15 cellular contexts compared by ENCODE assay signal in the genomic region with DNA sequence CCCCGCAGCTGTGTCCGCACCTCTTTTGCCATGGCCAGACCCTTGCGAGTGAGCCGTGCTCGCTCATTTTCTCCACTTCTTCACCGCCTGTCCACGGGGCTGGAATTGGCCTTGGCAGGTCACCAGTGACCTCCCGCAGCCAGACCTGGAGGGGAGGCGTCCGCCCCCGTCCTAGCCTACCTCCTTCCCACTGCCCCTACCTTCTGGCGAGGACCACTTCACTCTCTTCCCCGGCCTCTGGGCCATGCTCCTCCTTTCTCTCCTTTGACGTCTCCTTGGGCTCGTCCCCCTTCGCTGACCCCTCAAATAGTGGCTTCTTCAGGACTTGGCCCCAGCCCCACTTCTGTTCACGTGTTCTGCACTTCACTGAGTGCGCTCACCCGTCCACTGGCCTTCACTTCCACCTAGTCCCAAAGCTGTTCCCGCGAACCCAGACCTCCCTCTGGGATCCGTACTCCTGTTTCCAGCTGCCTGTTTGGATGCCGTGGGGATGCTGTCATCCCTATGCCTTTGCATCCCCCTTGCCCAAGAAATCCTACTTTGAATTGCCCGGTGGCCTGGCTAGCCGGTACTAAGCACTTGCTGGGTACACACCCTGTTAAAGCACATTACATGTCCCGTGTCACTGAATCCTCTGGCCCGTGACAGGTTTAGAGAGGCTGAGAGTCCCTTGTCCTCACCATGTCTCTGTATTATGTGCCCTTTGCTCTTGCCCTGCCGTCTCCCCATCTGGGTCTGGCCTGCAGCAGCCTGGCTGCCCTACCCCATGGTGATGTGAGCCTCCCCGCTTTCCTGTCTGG. TPM values are rescaled to one million over a fixed set of nuclear protein-coding genes. Genes with fewer than 3 reads are reported as not detected.
A peak's percentile ranks its signal among the peaks of the same experiment; 100 is the strongest.
DNase-seq lines count a peak whose midpoint lies in the region; ATAC-seq and TF ChIP-seq lines count a peak whose summit lies in the region.
"Had no signal": no experiment of that assay in that cellular context is flagged by ENCODE, and none has a peak within 500 bp of the region (broad histone marks: within the 10 kb centered on the region; RNA-seq: fewer than 3 reads in every experiment).

No MANE protein-coding gene starts in this region.

- no peaks in the 10 kb centered on the region for H3K9me3 Mint-ChIP-seq in activated naive CD4-positive, alpha-beta T cell treated with anti-CD3 and anti-CD28 coated beads, Interleukin-2, amount 50 U/mL, for 72 hours
- H3K9me3 Mint-ChIP-seq in naive thymus-derived CD8-positive, alpha-beta T cell: no peaks in the 10 kb centered on the region
- H3K9me3 Mint-ChIP-seq: CD4-positive, alpha-beta T cell had no signal

- H3K36me3 ChIP-seq in stomach: peaks cover 25 to 92% (median 87%) of the 10 kb centered on the region in 4 donors

- H3K27me3 ChIP-seq in stomach: no peaks in the 10 kb centered on the region
- H3K27me3 ChIP-seq: MG63, SJSA1 had no signal

- no peaks in the 10 kb centered on the region for H3K9me3 ChIP-seq in stomach
- H3K9me3 ChIP-seq: MG63, SJSA1 had no signal

- H3K27me3 Mint-ChIP-seq in naive thymus-derived CD8-positive, alpha-beta T cell: no peaks in the 10 kb centered on the region
- H3K27me3 Mint-ChIP-seq: CD4-positive, alpha-beta T cell had no signal

- peaks cover 3 to 41% (median 25%) of the 10 kb centered on the region in 4 donors for H3K4me1 ChIP-seq in stomach

- no peak overlapping the region for H3K4me3 Mint-ChIP-seq in naive thymus-derived CD8-positive, alpha-beta T cell
- H3K4me3 Mint-ChIP-seq: CD4-positive, alpha-beta T cell had no signal

- H3K36me3 Mint-ChIP-seq in activated naive CD4-positive, alpha-beta T cell treated with anti-CD3 and anti-CD28 coated beads, Interleukin-2, amount 50 U/mL, for 72 hours: peaks cover 0 to 12% of the 10 kb centered on the region in 2 donors
- peaks cover 0 to 74% (median 11%) of the 10 kb centered on the region in 3 donors for H3K36me3 Mint-ChIP-seq in naive thymus-derived CD8-positive, alpha-beta T cell

- intact Hi-C loops in stomach (cut with DNase I; ENCODE audit: low total_unique reads): no loop called here

- no peak for DNase-seq in activated naive CD4-positive, alpha-beta T cell treated with anti-CD3 and anti-CD28 coated beads, Interleukin-2, amount 50 U/mL, for 72 hours (ENCODE audit: low spot score in 2 of 2)
- no peak for DNase-seq in activated naive CD4-positive, alpha-beta T cell (lab: John Stamatoyannopoulos, UW)
- DNase-seq in cerebellar cortex (ENCODE audit: low spot score) (peak; percentile 50), stomach (peak; percentile 17), NCI-H146 treated with DMSO at 0.1 percent for 48 hours (lab: John Stamatoyannopoulos, UW; ENCODE audit: unreplicated experiment) (no peak), NCI-H2227 (lab: John Stamatoyannopoulos, UW; ENCODE audit: unreplicated experiment) (no peak), AG08395 (ENCODE audit: low spot score) (no peak)
- DNase-seq in naive thymus-derived CD8-positive, alpha-beta T cell: no peak
- DNase-seq: Calu3, MG63, NCI-H1105 treated with DMSO at 0.1 percent for 48 hours, NCI-H1930 had no signal

- TF ChIP-seq CTCF in stomach (IDR thresholded peaks at IDR 0.05): no peak

- peak overlapping the region; percentile 56 to 75 for H3K27ac Mint-ChIP-seq in activated naive CD4-positive, alpha-beta T cell treated with anti-CD3 and anti-CD28 coated beads, Interleukin-2, amount 50 U/mL, for 72 hours
- peak overlapping the region in 6 of 10 donors; percentile 1 to 89 (median 48) for H3K27ac Mint-ChIP-seq in naive thymus-derived CD8-positive, alpha-beta T cell
- H3K27ac Mint-ChIP-seq: CD4-positive, alpha-beta T cell had no signal

- H3K4me1 Mint-ChIP-seq in naive thymus-derived CD8-positive, alpha-beta T cell: peaks cover 0 to 3% (median 0%) of the 10 kb centered on the region in 4 donors

- POLR2A ChIA-PET in naive thymus-derived CD8-positive, alpha-beta T cell (lab: Charles Lee): no interaction called here

- H3K4me3 ChIP-seq in stomach: no peak overlapping the region
- H3K4me3 ChIP-seq: MG63, SJSA1 had no signal

- no peak for ATAC-seq in activated naive CD4-positive, alpha-beta T cell treated with anti-CD3 and anti-CD28 coated beads, Interleukin-2, amount 50 U/mL, for 72 hours
- no peak for ATAC-seq in naive thymus-derived CD8-positive, alpha-beta T cell
- ATAC-seq: HCT116 had no signal

- no peak overlapping the region for H3K27ac ChIP-seq in stomach
- H3K27ac ChIP-seq: SJSA1 had no signal

- WGBS in stomach, 5 donors: 93 to 95% (median 93%) methylated on average over 28 to 29 of the region's 29 CpGs

- no peak for TF ChIP-seq POLR2A in stomach (IDR thresholded peaks at IDR 0.05)

- TF ChIP-seq EP300 in stomach (IDR thresholded peaks at IDR 0.05): no peak

RNA-seq across cellular contexts. Expression of a gene that starts 33.0 kb away (rescaled TPM):
- 1 to 10 TPM; 7.2 to 7.9 TPM for total RNA-seq in activated naive CD4-positive, alpha-beta T cell treated with anti-CD3 and anti-CD28 coated beads, Interleukin-2, amount 50 U/mL, for 72 hours
- 1 to 10 TPM; 8.0 to 9.0 TPM for total RNA-seq in naive thymus-derived CD8-positive, alpha-beta T cell
- polyA plus RNA-seq in naive thymus-derived CD8-positive, alpha-beta T cell: 1 to 10 TPM; 1.7 to 5.7 (median 2.0) TPM
- 10 to 100 TPM in 1 of 5 donors, 1 to 10 TPM in 4; 3.1 to 14.3 (median 7.6) TPM for total RNA-seq in stomach
- 1 to 10 TPM; 2.6 to 5.8 (median 3.9) TPM for polyA plus RNA-seq in stomach

RNA-seq across cellular contexts. Expression of a gene that starts 53.8 kb away (rescaled TPM):
- 10 to 100 TPM; 60.9 to 66.0 TPM for total RNA-seq in activated naive CD4-positive, alpha-beta T cell treated with anti-CD3 and anti-CD28 coated beads, Interleukin-2, amount 50 U/mL, for 72 hours
- total RNA-seq in naive thymus-derived CD8-positive, alpha-beta T cell: 100 to 1,000 TPM; 104 to 105 TPM
- polyA plus RNA-seq in naive thymus-derived CD8-positive, alpha-beta T cell: 100 to 1,000 TPM; 123 to 133 (median 123) TPM
- total RNA-seq in stomach: 100 to 1,000 TPM in 3 of 5 donors, 10 to 100 TPM in 2; 29.5 to 317 (median 138) TPM
- polyA plus RNA-seq in stomach: 10 to 100 TPM; 32.8 to 57.0 (median 41.7) TPM

Comparison
In these comparisons a context has a peak if more than half of its experiments do, and no peak if none do; other contexts are left out.
1. DNase-seq: peak in cerebellar cortex (single experiment) and stomach (single experiment); none in activated naive CD4-positive, alpha-beta T cell treated with anti-CD3 and anti-CD28 coated beads, Interleukin-2, amount 50 U/mL, for 72 hours (0 of 2), activated naive CD4-positive, alpha-beta T cell (0 of 4), naive thymus-derived CD8-positive, alpha-beta T cell (0 of 10), NCI-H146 treated with DMSO at 0.1 percent for 48 hours (single experiment), NCI-H2227 (single experiment) and AG08395 (single experiment).